In the genomic region with DNA sequence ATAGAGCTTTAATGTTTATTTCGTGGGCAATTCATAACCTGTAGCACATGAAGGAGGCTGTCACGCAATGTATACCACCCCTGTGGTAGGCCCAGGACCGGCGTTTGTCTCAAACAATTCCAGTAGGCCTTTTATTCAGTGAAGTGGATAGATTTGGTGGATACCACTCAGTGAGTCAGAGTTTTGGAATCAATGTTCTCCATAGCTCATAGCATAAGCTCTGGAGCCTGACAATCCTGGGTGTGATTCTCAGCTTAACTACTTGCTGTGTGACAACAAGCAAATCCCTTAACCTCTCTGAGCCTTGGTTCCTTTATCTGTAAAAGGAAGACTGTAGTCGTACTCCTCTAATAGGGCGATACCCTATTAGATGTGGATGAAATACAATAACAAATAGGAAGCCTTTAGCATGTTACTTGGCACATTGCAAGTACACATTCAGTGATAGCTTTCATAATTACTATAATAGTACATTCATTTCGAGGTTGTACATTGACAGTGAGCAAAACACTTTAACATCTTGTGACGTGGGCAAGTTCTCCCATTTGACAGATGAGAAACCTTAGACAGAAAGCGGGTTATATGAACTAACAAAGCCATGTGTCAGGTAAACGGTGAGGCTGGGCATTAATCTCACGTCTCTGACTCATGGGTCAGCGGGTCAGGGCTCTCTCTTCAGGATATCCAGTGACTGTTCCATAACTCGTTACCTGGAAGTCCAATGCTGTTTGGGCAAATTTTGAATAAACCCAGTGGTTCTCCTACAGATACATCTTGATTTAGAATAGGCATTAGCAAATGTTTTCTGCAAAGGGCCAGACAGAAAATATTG, we compare ENCODE assay signal across 12 cellular contexts.
DNase-seq lines count a peak whose midpoint lies in the region; ATAC-seq and TF ChIP-seq lines count a peak whose summit lies in the region.
"Had no signal": no experiment of that assay in that cellular context is flagged by ENCODE, and none has a peak within 500 bp of the region (broad histone marks: within the 10 kb centered on the region; RNA-seq: fewer than 3 reads in every experiment).

No MANE protein-coding gene starts in this region.

- H3K9me3 Mint-ChIP-seq in activated CD4-positive, alpha-beta T cell treated with anti-CD3 and anti-CD28 coated beads for 36 hours (ENCODE audit: low read depth): no peaks in the 10 kb centered on the region
- no peaks in the 10 kb centered on the region for H3K9me3 Mint-ChIP-seq in activated CD4-positive, alpha-beta T cell treated with anti-CD3 and anti-CD28 coated beads, Interleukin-2, amount 10 ng/mL, durations not matched to agents 7 days and 5 days
- no peaks in the 10 kb centered on the region for H3K9me3 Mint-ChIP-seq in stimulated activated effector memory CD8-positive, alpha-beta T cell treated with anti-CD3 and anti-CD28 coated beads, Interleukin-12 subunit alpha, Interleukin-12 subunit beta, amount 100 ng/mL, for 72 hours
- H3K9me3 Mint-ChIP-seq in nephron progenitor cell: no peaks in the 10 kb centered on the region

- no peaks in the 10 kb centered on the region for H3K27me3 Mint-ChIP-seq in activated CD4-positive, alpha-beta T cell treated with anti-CD3 and anti-CD28 coated beads for 36 hours
- H3K27me3 Mint-ChIP-seq in activated CD4-positive, alpha-beta T cell treated with anti-CD3 and anti-CD28 coated beads, Interleukin-2, amount 10 ng/mL, durations not matched to agents 7 days and 5 days: no peaks in the 10 kb centered on the region
- no peaks in the 10 kb centered on the region for H3K27me3 Mint-ChIP-seq in nephron progenitor cell (ENCODE audit: low read depth, poor library complexity)

- peak; percentile 9 for DNase-seq in activated CD4-positive, alpha-beta T cell treated with anti-CD3 and anti-CD28 coated beads for 36 hours
- DNase-seq in activated CD4-positive, alpha-beta T cell treated with anti-CD3 and anti-CD28 coated beads, Interleukin-2, amount 10 ng/mL, durations not matched to agents 7 days and 5 days: no peak
- DNase-seq in SK-N-MC (ENCODE audit: low read depth, low spot score) (no peak), fibroblast of gingiva (ENCODE audit: low read depth) (peak; percentile 36), posterior cingulate gyrus (no peak), nephron progenitor cell (no peak)
- DNase-seq in stimulated activated effector memory CD8-positive, alpha-beta T cell treated with anti-CD3 and anti-CD28 coated beads, Interleukin-12 subunit alpha, Interleukin-12 subunit beta, amount 100 ng/mL, for 72 hours (ENCODE audit: low spot score in 2 of 2): no peak
- DNase-seq: activated CD8-positive, alpha-beta memory T cell treated with anti-CD3 and anti-CD28 coated beads, Interleukin-2, amount 50 U/mL, for 4 hours; amniotic stem cell; DMS79; NCI-H446 had no signal

- no peak overlapping the region for H3K27ac Mint-ChIP-seq in activated CD4-positive, alpha-beta T cell treated with anti-CD3 and anti-CD28 coated beads for 36 hours
- H3K27ac Mint-ChIP-seq in activated CD4-positive, alpha-beta T cell treated with anti-CD3 and anti-CD28 coated beads, Interleukin-2, amount 10 ng/mL, durations not matched to agents 7 days and 5 days: no peak overlapping the region
- H3K27ac Mint-ChIP-seq in stimulated activated effector memory CD8-positive, alpha-beta T cell treated with anti-CD3 and anti-CD28 coated beads, Interleukin-12 subunit alpha, Interleukin-12 subunit beta, amount 100 ng/mL, for 72 hours: no peak overlapping the region
- no peak overlapping the region for H3K27ac Mint-ChIP-seq in nephron progenitor cell

- POLR2A ChIA-PET in activated CD4-positive, alpha-beta T cell treated with anti-CD3 and anti-CD28 coated beads for 36 hours (lab: Charles Lee): no interaction called here
- POLR2A ChIA-PET in activated CD4-positive, alpha-beta T cell treated with anti-CD3 and anti-CD28 coated beads, Interleukin-2, amount 10 ng/mL, durations not matched to agents 7 days and 5 days (lab: Charles Lee): no interaction called here

- ATAC-seq in activated CD4-positive, alpha-beta T cell treated with anti-CD3 and anti-CD28 coated beads for 36 hours: peak; percentile 76
- peak; percentile 76 for ATAC-seq in stimulated activated effector memory CD8-positive, alpha-beta T cell treated with anti-CD3 and anti-CD28 coated beads, Interleukin-12 subunit alpha, Interleukin-12 subunit beta, amount 100 ng/mL, for 72 hours
- ATAC-seq in GM21825 (IDR thresholded peaks at IDR 0.05; ENCODE audit: unreplicated experiment): no peak

- H3K4me3 Mint-ChIP-seq in activated CD4-positive, alpha-beta T cell treated with anti-CD3 and anti-CD28 coated beads for 36 hours: no peak overlapping the region
- H3K4me3 Mint-ChIP-seq in activated CD4-positive, alpha-beta T cell treated with anti-CD3 and anti-CD28 coated beads, Interleukin-2, amount 10 ng/mL, durations not matched to agents 7 days and 5 days: no peak overlapping the region
- H3K4me3 Mint-ChIP-seq in stimulated activated effector memory CD8-positive, alpha-beta T cell treated with anti-CD3 and anti-CD28 coated beads, Interleukin-12 subunit alpha, Interleukin-12 subunit beta, amount 100 ng/mL, for 72 hours: no peak overlapping the region
- H3K4me3 Mint-ChIP-seq in nephron progenitor cell: no peak overlapping the region

- intact Hi-C loops in activated CD4-positive, alpha-beta T cell treated with anti-CD3 and anti-CD28 coated beads for 36 hours (cut with DNase I, micrococcal nuclease): no loop called here
- intact Hi-C loops in posterior cingulate gyrus (cut with DNase I): no loop called here

- no peaks in the 10 kb centered on the region for H3K9me3 ChIP-seq in SK-N-MC (ENCODE audit: low read depth, low read length)

- peaks cover 2% of the 10 kb centered on the region for H3K36me3 Mint-ChIP-seq in activated CD4-positive, alpha-beta T cell treated with anti-CD3 and anti-CD28 coated beads for 36 hours (ENCODE audit: low read depth)
- H3K36me3 Mint-ChIP-seq in activated CD4-positive, alpha-beta T cell treated with anti-CD3 and anti-CD28 coated beads, Interleukin-2, amount 10 ng/mL, durations not matched to agents 7 days and 5 days (ENCODE audit: low read depth): peaks cover 28% of the 10 kb centered on the region
- no peaks in the 10 kb centered on the region for H3K36me3 Mint-ChIP-seq in stimulated activated effector memory CD8-positive, alpha-beta T cell treated with anti-CD3 and anti-CD28 coated beads, Interleukin-12 subunit alpha, Interleukin-12 subunit beta, amount 100 ng/mL, for 72 hours
- H3K36me3 Mint-ChIP-seq in nephron progenitor cell (ENCODE audit: low read depth): no peaks in the 10 kb centered on the region

- H3K27ac ChIP-seq in SK-N-MC: peak overlapping the region; percentile 55; the same call in 1 of the 2 replicates

- H3K36me3 ChIP-seq in SK-N-MC (ENCODE audit: insufficient read depth, low read length): no peaks in the 10 kb centered on the region

- CTCF ChIA-PET in activated CD4-positive, alpha-beta T cell treated with anti-CD3 and anti-CD28 coated beads for 36 hours (lab: Charles Lee): interaction anchor here (0.6 to 1.0 kb wide), 2 partner anchors 140 to 191 kb away, joined by 3 to 6 read pairs; no protein-coding TSS in a partner anchor
- CTCF ChIA-PET in activated CD4-positive, alpha-beta T cell treated with anti-CD3 and anti-CD28 coated beads, Interleukin-2, amount 10 ng/mL, durations not matched to agents 7 days and 5 days (lab: Charles Lee): interaction anchor here (0.8 to 1.0 kb wide), 2 partner anchors 11 to 69 kb away, joined by 3 read pairs; no protein-coding TSS in a partner anchor

- H3K9ac ChIP-seq in SK-N-MC (ENCODE audit: insufficient read length): no peak overlapping the region

- no peak for TF ChIP-seq CTCF in nephron progenitor cell (IDR thresholded peaks at IDR 0.05)

- H3K4me1 Mint-ChIP-seq in activated CD4-positive, alpha-beta T cell treated with anti-CD3 and anti-CD28 coated beads for 36 hours: peaks cover 20% of the 10 kb centered on the region
- H3K4me1 Mint-ChIP-seq in activated CD4-positive, alpha-beta T cell treated with anti-CD3 and anti-CD28 coated beads, Interleukin-2, amount 10 ng/mL, durations not matched to agents 7 days and 5 days: peaks cover 33% of the 10 kb centered on the region
- no peaks in the 10 kb centered on the region for H3K4me1 Mint-ChIP-seq in stimulated activated effector memory CD8-positive, alpha-beta T cell treated with anti-CD3 and anti-CD28 coated beads, Interleukin-12 subunit alpha, Interleukin-12 subunit beta, amount 100 ng/mL, for 72 hours
- peaks cover 34% of the 10 kb centered on the region for H3K4me1 Mint-ChIP-seq in nephron progenitor cell

- no peak overlapping the region for H3K4me3 ChIP-seq in SK-N-MC

Comparison
In these comparisons a context has a peak if more than half of its experiments do, and no peak if none do; other contexts are left out.
1. DNase-seq: peak in activated CD4-positive, alpha-beta T cell treated with anti-CD3 and anti-CD28 coated beads for 36 hours (single experiment) and fibroblast of gingiva (single experiment); none in activated CD4-positive, alpha-beta T cell treated with anti-CD3 and anti-CD28 coated beads, Interleukin-2, amount 10 ng/mL, durations not matched to agents 7 days and 5 days (single experiment), SK-N-MC (single experiment), stimulated activated effector memory CD8-positive, alpha-beta T cell treated with anti-CD3 and anti-CD28 coated beads, Interleukin-12 subunit alpha, Interleukin-12 subunit beta, amount 100 ng/mL, for 72 hours (0 of 2), posterior cingulate gyrus (0 of 10) and nephron progenitor cell (single experiment).